ENCODE assay signal across 8 cellular contexts in the genomic region with DNA sequence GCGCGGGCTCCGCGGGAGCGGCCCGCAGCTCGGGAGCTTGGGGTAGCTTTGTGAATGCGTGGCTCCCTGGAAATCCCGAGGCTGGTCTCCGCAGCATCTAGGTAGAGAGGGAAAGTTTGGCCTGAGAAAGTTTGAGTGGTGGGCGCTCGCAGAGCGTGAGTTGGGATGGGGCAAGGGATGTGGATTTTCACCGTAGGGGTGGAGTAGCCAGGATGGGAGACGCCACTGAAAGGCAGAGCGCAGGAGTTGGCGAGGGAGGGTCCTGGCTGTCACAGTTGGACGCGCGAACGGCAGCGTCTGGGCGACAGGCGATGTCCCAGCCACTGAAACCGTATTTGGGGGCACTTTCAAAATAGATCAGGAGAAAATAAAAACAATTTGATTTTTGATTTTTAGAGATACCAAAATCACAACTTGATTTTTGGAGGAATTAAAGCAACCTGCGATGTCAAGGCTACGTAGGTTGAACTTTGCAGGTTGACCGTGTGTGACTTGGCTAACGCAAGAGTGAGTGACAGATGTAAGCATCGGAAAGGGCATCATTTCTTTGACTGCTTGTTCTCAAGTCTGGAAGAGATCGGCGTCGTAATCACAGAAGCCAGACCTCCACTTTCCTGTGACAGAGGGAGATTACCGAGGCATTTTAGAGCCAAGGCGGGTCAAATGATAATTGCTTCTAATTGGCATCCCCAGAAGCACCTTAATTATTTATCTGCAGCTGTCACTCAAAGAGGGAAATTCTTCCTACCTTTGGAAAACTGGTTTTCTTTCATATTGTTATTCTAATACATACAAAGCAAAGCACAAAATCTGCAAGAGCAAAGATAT. TPM values are rescaled to one million over a fixed set of nuclear protein-coding genes. Genes with fewer than 3 reads are reported as not detected.
DNase-seq lines count a peak whose midpoint lies in the region; ATAC-seq and TF ChIP-seq lines count a peak whose summit lies in the region.

No MANE protein-coding gene starts in this region.

- H3K36me3 Mint-ChIP-seq in activated B cell treated with CpG ODN at 0.5 μM for 24 hours (ENCODE audit: low read depth), result no peaks in the 10 kb centered on the region

- intact Hi-C loops in activated B cell treated with CpG ODN at 0.5 μM for 24 hours (cut with micrococcal nuclease) (loop anchor here (1.0 kb wide), 3 partner anchors 30 to 448 kb away; a partner anchor contains a TSS), heart left ventricle (cut with DNase I) (loop anchor here (2.0 to 10.0 kb wide), 9 partner anchors 78 to 438 kb away; no protein-coding TSS in a partner anchor)

- peak overlapping the region; percentile 83 for H2AFZ ChIP-seq in ACC112 (ENCODE audit: low read length, unreplicated experiment)

- DNase-seq in HL-60 (ENCODE audit: low read depth in 1 of 2, low spot score in 1 of 2) (no peak), activated B cell treated with CpG ODN at 0.5 μM for 24 hours (no peak), heart left ventricle (peak in 4 of 5 donors; percentile 44 to 66 (median 56)), retina (peak; percentile 87), ecto neural progenitor cell (ENCODE audit: low spot score) (no peak), middle frontal gyrus (ENCODE audit: extremely low spot score, low spot score) (no peak)

- POLR2A ChIA-PET in activated B cell treated with CpG ODN at 0.5 μM for 24 hours (lab: Charles Lee), result interaction anchor here (1.2 kb wide), 1 partner anchor 236 kb away, joined by 3 read pairs; a partner anchor contains a TSS

- H3K27ac ChIP-seq in ACC112 (ENCODE audit: low read depth, low read length), result no peak overlapping the region
- H3K27ac ChIP-seq in HL-60 (replicated peaks), result no peak overlapping the region
- H3K27ac ChIP-seq in heart left ventricle, result peak overlapping the region; percentile 76 to 99 (median 94)

- H3K4me3 ChIP-seq in ACC112 (ENCODE audit: low read depth, low read length) (peak overlapping the region; percentile 79), HL-60 (replicated peaks; ENCODE audit: insufficient read depth, low read length) (peak overlapping the region; percentile 75), heart left ventricle (peak overlapping the region; percentile 56 to 89 (median 79))

- H3K27me3 Mint-ChIP-seq in activated B cell treated with CpG ODN at 0.5 μM for 24 hours, result peaks cover 44% of the 10 kb centered on the region

- H3K4me1 Mint-ChIP-seq in activated B cell treated with CpG ODN at 0.5 μM for 24 hours, result peaks cover 40% of the 10 kb centered on the region

- TF ChIP-seq POLR2A in heart left ventricle (IDR thresholded peaks at IDR 0.05), result no peak

- no peaks in the 10 kb centered on the region for H3K79me2 ChIP-seq in ACC112 (ENCODE audit: control insufficient read depth, insufficient read depth, low read length, unreplicated experiment)

- H3K9me3 Mint-ChIP-seq in activated B cell treated with CpG ODN at 0.5 μM for 24 hours, result no peaks in the 10 kb centered on the region

- H3K9me3 ChIP-seq in heart left ventricle, result no peaks in the 10 kb centered on the region

- peak overlapping the region; percentile 80 for H3K4me3 Mint-ChIP-seq in activated B cell treated with CpG ODN at 0.5 μM for 24 hours

- ATAC-seq in activated B cell treated with CpG ODN at 0.5 μM for 24 hours (ENCODE audit: low read depth), result no peak
- peak in 2 of 4 donors; percentile 2 to 26 for ATAC-seq in heart left ventricle
- no peak for ATAC-seq in GM18909 (IDR thresholded peaks at IDR 0.05; ENCODE audit: poor library complexity, unreplicated experiment)

- H3K27ac Mint-ChIP-seq in activated B cell treated with CpG ODN at 0.5 μM for 24 hours, result no peak overlapping the region

- no peak for TF ChIP-seq CTCF in HL-60 (IDR thresholded peaks at IDR 0.05; ENCODE audit: insufficient read depth, low read length)
- TF ChIP-seq CTCF in activated B cell treated with CpG ODN at 0.5 μM for 24 hours (IDR thresholded peaks at IDR 0.05), result no peak
- TF ChIP-seq CTCF in heart left ventricle (IDR thresholded peaks at IDR 0.05), result no peak

- H3K4me1 ChIP-seq in ACC112 (ENCODE audit: control insufficient read depth, insufficient read depth, low read length, unreplicated experiment), result peaks cover 7% of the 10 kb centered on the region
- H3K4me1 ChIP-seq in heart left ventricle, result peaks cover 0 to 49% (median 5%) of the 10 kb centered on the region in 12 donors

- 1 to 3% (median 2%) methylated on average over 34 to 35 of the region's 35 CpGs for WGBS in heart left ventricle, 4 donors

- H3K36me3 ChIP-seq in ACC112 (ENCODE audit: insufficient read depth, low read length) (no peaks in the 10 kb centered on the region), heart left ventricle (peaks cover 0 to 11% (median 0%) of the 10 kb centered on the region in 9 donors)

- peaks cover 88% of the 10 kb centered on the region for H3K27me3 ChIP-seq in ACC112 (ENCODE audit: insufficient read depth, low read length)
- H3K27me3 ChIP-seq in HL-60 (ENCODE audit: insufficient read depth, poor library complexity, severe bottlenecking), result peaks cover 67% of the 10 kb centered on the region
- peaks cover 0 to 87% (median 0%) of the 10 kb centered on the region in 9 donors for H3K27me3 ChIP-seq in heart left ventricle

- CTCF ChIA-PET in activated B cell treated with CpG ODN at 0.5 μM for 24 hours (lab: Charles Lee), result interaction anchor here (7.5 kb wide), 1 partner anchor 438 kb away, joined by 200 read pairs; no protein-coding TSS in a partner anchor

RNA-seq across cellular contexts. Expression of a gene that starts 0.6 kb away (rescaled TPM):
- not detected in 2 replicates for total RNA-seq in activated B cell treated with CpG ODN at 0.5 μM for 24 hours
- total RNA-seq in heart left ventricle, result 10 to 100 TPM; 29.2 to 50.9 (median 40.6) TPM
- 10 to 100 TPM; 19.9 to 21.4 TPM for polyA plus RNA-seq in heart left ventricle

RNA-seq across cellular contexts. Expression of a gene that starts 40.7 kb away (rescaled TPM):
- total RNA-seq in activated B cell treated with CpG ODN at 0.5 μM for 24 hours, result 29.2 and 33.4 TPM in 2 replicates
- total RNA-seq in heart left ventricle, result 10 to 100 TPM in 3 of 9 donors, 1 to 10 TPM in 6; 6.4 to 23.1 (median 9.9) TPM
- polyA plus RNA-seq in heart left ventricle, result 1 to 10 TPM; 3.8 to 6.4 TPM

Comparison
In these comparisons a context has a peak if more than half of its experiments do, and no peak if none do; other contexts are left out.
1. H3K27ac ChIP-seq: peak in heart left ventricle (12 of 12); none in ACC112 (single experiment) and HL-60 (single experiment).
2. DNase-seq: peak in heart left ventricle (4 of 5) and retina (single experiment); none in HL-60 (0 of 2), activated B cell treated with CpG ODN at 0.5 μM for 24 hours (single experiment), ecto neural progenitor cell (single experiment) and middle frontal gyrus (single experiment).
3. RNA of a gene that starts 0.6 kb away (total RNA-seq): 29.2 to 50.9 TPM in heart left ventricle; not detected in activated B cell treated with CpG ODN at 0.5 μM for 24 hours; every median in the first group is over 10 times any median in the second.
4. Peak in every context shown above with its lines, with median percentiles within 50 percentile points of each other: H3K4me3 ChIP-seq.